19 cellular contexts compared by ENCODE assay signal in the genomic region with DNA sequence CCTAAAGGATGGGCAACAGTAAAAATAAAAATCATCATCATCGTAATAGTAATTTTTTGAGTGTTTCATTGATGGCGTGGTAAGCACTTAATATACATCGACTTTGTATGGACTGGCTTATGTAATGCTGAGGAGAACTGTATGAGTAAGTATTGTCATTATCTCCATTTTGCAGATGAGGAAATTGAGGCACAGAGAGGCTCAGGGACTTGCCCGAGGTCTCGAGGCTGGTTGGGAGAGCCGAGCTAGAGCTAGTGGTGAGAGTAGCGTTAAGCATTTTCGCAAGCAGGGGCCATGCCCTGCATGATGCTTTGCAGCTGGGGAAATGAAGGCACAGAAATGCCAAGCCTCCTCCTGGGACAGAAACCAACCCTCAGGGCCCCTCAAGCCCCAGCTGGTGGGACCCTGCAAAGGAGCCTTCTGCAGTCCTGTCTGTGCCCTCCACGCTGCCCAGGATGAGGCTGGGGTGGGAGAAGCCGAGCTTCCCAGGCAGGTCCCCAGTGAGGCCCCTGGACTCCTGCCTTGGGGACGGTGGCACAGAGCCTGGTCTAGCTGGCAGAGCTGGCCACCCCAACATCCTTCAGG. TPM values are rescaled to one million over a fixed set of nuclear protein-coding genes. Genes with fewer than 3 reads are reported as not detected.
A peak's percentile ranks its signal among the peaks of the same experiment; 100 is the strongest.
DNase-seq lines count a peak whose midpoint lies in the region; ATAC-seq and TF ChIP-seq lines count a peak whose summit lies in the region.
"Had no signal": no experiment of that assay in that cellular context is flagged by ENCODE, and none has a peak within 500 bp of the region (broad histone marks: within the 10 kb centered on the region; RNA-seq: fewer than 3 reads in every experiment).

No MANE protein-coding gene starts in this region.

- ATAC-seq in foreskin keratinocyte (no peak), T-cell (replicated peaks in 1 of 4) (no peak)
- ATAC-seq: CD8-positive, alpha-beta T cell; gastroesophageal sphincter had no signal

- CTCF ChIA-PET in T-cell (lab: Charles Lee), result no interaction called here

- H3K27ac Mint-ChIP-seq in T-cell, result no peak overlapping the region
- H3K27ac Mint-ChIP-seq: activated naive CD4-positive, alpha-beta T cell treated with anti-CD3 and anti-CD28 coated beads, Interleukin-2, amount 10 ng/mL, durations not matched to agents 7 days and 5 days; CD8-positive, alpha-beta T cell had no signal

- H3K27me3 Mint-ChIP-seq in T-cell, result peaks cover 11 to 17% of the 10 kb centered on the region in 2 donors

- no peaks in the 10 kb centered on the region for H3K36me3 ChIP-seq in BE2C
- H3K36me3 ChIP-seq: gastroesophageal sphincter, ovary had no signal

- H3K36me3 Mint-ChIP-seq in T-cell, result no peaks in the 10 kb centered on the region
- H3K36me3 Mint-ChIP-seq: activated naive CD4-positive, alpha-beta T cell treated with anti-CD3 and anti-CD28 coated beads, Interleukin-2, amount 10 ng/mL, durations not matched to agents 7 days and 5 days; CD8-positive, alpha-beta T cell had no signal

- H3K4me1 ChIP-seq in BE2C, result peaks cover 9% of the 10 kb centered on the region
- peaks cover 7% of the 10 kb centered on the region for H3K4me1 ChIP-seq in foreskin keratinocyte

- DNase-seq in BE2C (peak; percentile 34), HT1080 (ENCODE audit: low read depth) (peak; percentile 58), RKO (ENCODE audit: low spot score) (peak; percentile 56), foreskin keratinocyte (peak; percentile 34 to 37), amniotic stem cell (lab: John Stamatoyannopoulos, UW) (no peak), NCI-H524 treated with DMSO at 0.1 percent for 48 hours (lab: John Stamatoyannopoulos, UW) (no peak), T-cell (no peak), NOMO-1 treated with DMSO at 0.1 percent for 48 hours (lab: John Stamatoyannopoulos, UW; ENCODE audit: unreplicated experiment) (no peak)
- DNase-seq: activated CD4-positive, alpha-beta T cell treated with anti-CD3 and anti-CD28 coated beads, Interleukin-2, amount 50 U/mL, for 48 hours; activated naive CD4-positive, alpha-beta T cell treated with anti-CD3 and anti-CD28 coated beads, Interleukin-2, amount 10 ng/mL, durations not matched to agents 7 days and 5 days; activated T-cell treated with anti-CD3 and anti-CD28 coated beads, Interleukin-2, amount 50 U/mL, for 1 hour; CD8-positive, alpha-beta T cell; NCI-H2227 treated with DMSO at 0.1 percent for 48 hours; ovary; stimulated activated CD4-positive, alpha-beta T cell treated with anti-CD3 and anti-CD28 coated beads, Interleukin-2, amount 100 ng/mL, for 24 hours had no signal

- no peaks in the 10 kb centered on the region for H3K9me3 ChIP-seq in BE2C
- H3K9me3 ChIP-seq: gastroesophageal sphincter, ovary had no signal

- peaks cover 0 to 5% (median 0%) of the 10 kb centered on the region in 3 donors for H3K4me1 Mint-ChIP-seq in T-cell
- H3K4me1 Mint-ChIP-seq: activated naive CD4-positive, alpha-beta T cell treated with anti-CD3 and anti-CD28 coated beads, Interleukin-2, amount 10 ng/mL, durations not matched to agents 7 days and 5 days had no signal

- H3K4me3 Mint-ChIP-seq in T-cell, result no peak overlapping the region
- H3K4me3 Mint-ChIP-seq: activated naive CD4-positive, alpha-beta T cell treated with anti-CD3 and anti-CD28 coated beads, Interleukin-2, amount 10 ng/mL, durations not matched to agents 7 days and 5 days; CD8-positive, alpha-beta T cell had no signal

- no peak overlapping the region for H3K27ac ChIP-seq in foreskin keratinocyte
- H3K27ac ChIP-seq: coronary artery, epithelial cell of prostate, gastroesophageal sphincter, HL-60, ovary had no signal

- POLR2A ChIA-PET in T-cell (lab: Charles Lee), result no interaction called here

- TF ChIP-seq CTCF in BE2C (IDR thresholded peaks at IDR 0.05; ENCODE audit: low read depth, low read length) (no peak), foreskin keratinocyte (conservative IDR thresholded peaks at IDR 0.05) (no peak)

- H3K9me3 Mint-ChIP-seq in T-cell, result no peaks in the 10 kb centered on the region
- H3K9me3 Mint-ChIP-seq: activated naive CD4-positive, alpha-beta T cell treated with anti-CD3 and anti-CD28 coated beads, Interleukin-2, amount 10 ng/mL, durations not matched to agents 7 days and 5 days had no signal

- no peak overlapping the region for H3K4me3 ChIP-seq in BE2C (ENCODE audit: low read depth, low read length)
- H3K4me3 ChIP-seq: coronary artery, gastroesophageal sphincter, ovary had no signal

- H3K27me3 ChIP-seq in BE2C (no peaks in the 10 kb centered on the region), foreskin keratinocyte (no peaks in the 10 kb centered on the region)
- H3K27me3 ChIP-seq: gastroesophageal sphincter, ovary had no signal

RNA-seq across cellular contexts. Expression of a gene that starts 31.1 kb away (rescaled TPM):
- 83.5 TPM for polyA plus RNA-seq in BE2C (2012; ENCODE audit: insufficient read depth, insufficient read length, low read depth)
- total RNA-seq in HT1080 (2014; rRNA removed; shearing (Covaris generic)), result 20.6 and 21.4 TPM in 2 replicates
- 46.1 and 53.8 TPM in 2 replicates for polyA plus RNA-seq in HT1080 (2015; cell fraction: cytosol; rRNA removed)
- 168 and 190 TPM in 2 replicates for polyA plus RNA-seq in HT1080 (2015; cell fraction: nucleus; rRNA removed)
- 38.2 and 40.9 TPM in 2 replicates for total RNA-seq in foreskin keratinocyte
- polyA plus RNA-seq in foreskin keratinocyte, result 19.0 and 20.8 TPM in 2 replicates
- total RNA-seq in T-cell, result 100 to 1,000 TPM; 154 to 213 (median 178) TPM

Comparison
In these comparisons a context has a peak if more than half of its experiments do, and no peak if none do; other contexts are left out.
1. DNase-seq: peak in BE2C (single experiment), HT1080 (single experiment), RKO (single experiment) and foreskin keratinocyte (2 of 2); none in amniotic stem cell (single experiment), NCI-H524 treated with DMSO at 0.1 percent for 48 hours (single experiment), T-cell (0 of 34) and NOMO-1 treated with DMSO at 0.1 percent for 48 hours (single experiment).